1 cellular context compared by ENCODE assay signal in genomic region chr2:224944707-224945106, GRCh38.
TF ChIP-seq lines count a peak whose summit lies in the region.

No MANE protein-coding gene starts in this region.

TF ChIP-seq in GM23338, 12 proteins besides CTCF, POLR2A, EP300 and RAD21 (continued from another document):
- TF ChIP-seq, protein P1, sequence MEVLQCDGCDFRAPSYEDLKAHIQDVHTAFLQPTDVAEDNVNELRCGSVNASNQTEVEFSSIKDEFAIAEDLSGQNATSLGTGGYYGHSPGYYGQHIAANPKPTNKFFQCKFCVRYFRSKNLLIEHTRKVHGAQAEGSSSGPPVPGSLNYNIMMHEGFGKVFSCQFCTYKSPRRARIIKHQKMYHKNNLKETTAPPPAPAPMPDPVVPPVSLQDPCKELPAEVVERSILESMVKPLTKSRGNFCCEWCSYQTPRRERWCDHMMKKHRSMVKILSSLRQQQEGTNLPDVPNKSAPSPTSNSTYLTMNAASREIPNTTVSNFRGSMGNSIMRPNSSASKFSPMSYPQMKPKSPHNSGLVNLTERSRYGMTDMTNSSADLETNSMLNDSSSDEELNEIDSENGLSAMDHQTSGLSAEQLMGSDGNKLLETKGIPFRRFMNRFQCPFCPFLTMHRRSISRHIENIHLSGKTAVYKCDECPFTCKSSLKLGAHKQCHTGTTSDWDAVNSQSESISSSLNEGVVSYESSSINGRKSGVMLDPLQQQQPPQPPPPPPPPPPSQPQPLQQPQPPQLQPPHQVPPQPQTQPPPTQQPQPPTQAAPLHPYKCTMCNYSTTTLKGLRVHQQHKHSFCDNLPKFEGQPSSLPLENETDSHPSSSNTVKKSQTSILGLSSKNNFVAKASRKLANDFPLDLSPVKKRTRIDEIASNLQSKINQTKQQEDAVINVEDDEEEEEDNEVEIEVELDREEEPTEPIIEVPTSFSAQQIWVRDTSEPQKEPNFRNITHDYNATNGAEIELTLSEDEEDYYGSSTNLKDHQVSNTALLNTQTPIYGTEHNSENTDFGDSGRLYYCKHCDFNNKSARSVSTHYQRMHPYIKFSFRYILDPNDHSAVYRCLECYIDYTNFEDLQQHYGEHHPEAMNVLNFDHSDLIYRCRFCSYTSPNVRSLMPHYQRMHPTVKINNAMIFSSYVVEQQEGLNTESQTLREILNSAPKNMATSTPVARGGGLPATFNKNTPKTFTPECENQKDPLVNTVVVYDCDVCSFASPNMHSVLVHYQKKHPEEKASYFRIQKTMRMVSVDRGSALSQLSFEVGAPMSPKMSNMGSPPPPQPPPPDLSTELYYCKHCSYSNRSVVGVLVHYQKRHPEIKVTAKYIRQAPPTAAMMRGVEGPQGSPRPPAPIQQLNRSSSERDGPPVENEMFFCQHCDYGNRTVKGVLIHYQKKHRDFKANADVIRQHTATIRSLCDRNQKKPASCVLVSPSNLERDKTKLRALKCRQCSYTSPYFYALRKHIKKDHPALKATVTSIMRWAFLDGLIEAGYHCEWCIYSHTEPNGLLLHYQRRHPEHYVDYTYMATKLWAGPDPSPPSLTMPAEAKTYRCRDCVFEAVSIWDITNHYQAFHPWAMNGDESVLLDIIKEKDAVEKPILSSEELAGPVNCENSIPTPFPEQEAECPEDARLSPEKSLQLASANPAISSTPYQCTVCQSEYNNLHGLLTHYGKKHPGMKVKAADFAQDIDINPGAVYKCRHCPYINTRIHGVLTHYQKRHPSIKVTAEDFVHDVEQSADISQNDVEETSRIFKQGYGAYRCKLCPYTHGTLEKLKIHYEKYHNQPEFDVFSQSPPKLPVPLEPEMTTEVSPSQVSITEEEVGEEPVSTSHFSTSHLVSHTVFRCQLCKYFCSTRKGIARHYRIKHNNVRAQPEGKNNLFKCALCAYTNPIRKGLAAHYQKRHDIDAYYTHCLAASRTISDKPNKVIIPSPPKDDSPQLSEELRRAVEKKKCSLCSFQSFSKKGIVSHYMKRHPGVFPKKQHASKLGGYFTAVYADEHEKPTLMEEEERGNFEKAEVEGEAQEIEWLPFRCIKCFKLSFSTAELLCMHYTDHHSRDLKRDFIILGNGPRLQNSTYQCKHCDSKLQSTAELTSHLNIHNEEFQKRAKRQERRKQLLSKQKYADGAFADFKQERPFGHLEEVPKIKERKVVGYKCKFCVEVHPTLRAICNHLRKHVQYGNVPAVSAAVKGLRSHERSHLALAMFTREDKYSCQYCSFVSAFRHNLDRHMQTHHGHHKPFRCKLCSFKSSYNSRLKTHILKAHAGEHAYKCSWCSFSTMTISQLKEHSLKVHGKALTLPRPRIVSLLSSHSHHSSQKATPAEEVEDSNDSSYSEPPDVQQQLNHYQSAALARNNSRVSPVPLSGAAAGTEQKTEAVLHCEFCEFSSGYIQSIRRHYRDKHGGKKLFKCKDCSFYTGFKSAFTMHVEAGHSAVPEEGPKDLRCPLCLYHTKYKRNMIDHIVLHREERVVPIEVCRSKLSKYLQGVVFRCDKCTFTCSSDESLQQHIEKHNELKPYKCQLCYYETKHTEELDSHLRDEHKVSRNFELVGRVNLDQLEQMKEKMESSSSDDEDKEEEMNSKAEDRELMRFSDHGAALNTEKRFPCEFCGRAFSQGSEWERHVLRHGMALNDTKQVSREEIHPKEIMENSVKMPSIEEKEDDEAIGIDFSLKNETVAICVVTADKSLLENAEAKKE (CRISPR knock-in tag; IDR thresholded peaks at IDR 0.05), result no peak
- no peak for TF ChIP-seq ZNF331 (CRISPR knock-in tag; IDR thresholded peaks at IDR 0.05; ENCODE audit: low read depth)
- TF ChIP-seq, protein P2, sequence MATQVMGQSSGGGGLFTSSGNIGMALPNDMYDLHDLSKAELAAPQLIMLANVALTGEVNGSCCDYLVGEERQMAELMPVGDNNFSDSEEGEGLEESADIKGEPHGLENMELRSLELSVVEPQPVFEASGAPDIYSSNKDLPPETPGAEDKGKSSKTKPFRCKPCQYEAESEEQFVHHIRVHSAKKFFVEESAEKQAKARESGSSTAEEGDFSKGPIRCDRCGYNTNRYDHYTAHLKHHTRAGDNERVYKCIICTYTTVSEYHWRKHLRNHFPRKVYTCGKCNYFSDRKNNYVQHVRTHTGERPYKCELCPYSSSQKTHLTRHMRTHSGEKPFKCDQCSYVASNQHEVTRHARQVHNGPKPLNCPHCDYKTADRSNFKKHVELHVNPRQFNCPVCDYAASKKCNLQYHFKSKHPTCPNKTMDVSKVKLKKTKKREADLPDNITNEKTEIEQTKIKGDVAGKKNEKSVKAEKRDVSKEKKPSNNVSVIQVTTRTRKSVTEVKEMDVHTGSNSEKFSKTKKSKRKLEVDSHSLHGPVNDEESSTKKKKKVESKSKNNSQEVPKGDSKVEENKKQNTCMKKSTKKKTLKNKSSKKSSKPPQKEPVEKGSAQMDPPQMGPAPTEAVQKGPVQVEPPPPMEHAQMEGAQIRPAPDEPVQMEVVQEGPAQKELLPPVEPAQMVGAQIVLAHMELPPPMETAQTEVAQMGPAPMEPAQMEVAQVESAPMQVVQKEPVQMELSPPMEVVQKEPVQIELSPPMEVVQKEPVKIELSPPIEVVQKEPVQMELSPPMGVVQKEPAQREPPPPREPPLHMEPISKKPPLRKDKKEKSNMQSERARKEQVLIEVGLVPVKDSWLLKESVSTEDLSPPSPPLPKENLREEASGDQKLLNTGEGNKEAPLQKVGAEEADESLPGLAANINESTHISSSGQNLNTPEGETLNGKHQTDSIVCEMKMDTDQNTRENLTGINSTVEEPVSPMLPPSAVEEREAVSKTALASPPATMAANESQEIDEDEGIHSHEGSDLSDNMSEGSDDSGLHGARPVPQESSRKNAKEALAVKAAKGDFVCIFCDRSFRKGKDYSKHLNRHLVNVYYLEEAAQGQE (IDR thresholded peaks at IDR 0.05; ENCODE audit: unreplicated experiment), result no peak
- no peak for TF ChIP-seq JUNB (IDR thresholded peaks at IDR 0.05; ENCODE audit: unreplicated experiment)
- TF ChIP-seq CREB1 (CRISPR knock-in tag; IDR thresholded peaks at IDR 0.05; ENCODE audit: low read depth), result no peak
- TF ChIP-seq, protein P3, sequence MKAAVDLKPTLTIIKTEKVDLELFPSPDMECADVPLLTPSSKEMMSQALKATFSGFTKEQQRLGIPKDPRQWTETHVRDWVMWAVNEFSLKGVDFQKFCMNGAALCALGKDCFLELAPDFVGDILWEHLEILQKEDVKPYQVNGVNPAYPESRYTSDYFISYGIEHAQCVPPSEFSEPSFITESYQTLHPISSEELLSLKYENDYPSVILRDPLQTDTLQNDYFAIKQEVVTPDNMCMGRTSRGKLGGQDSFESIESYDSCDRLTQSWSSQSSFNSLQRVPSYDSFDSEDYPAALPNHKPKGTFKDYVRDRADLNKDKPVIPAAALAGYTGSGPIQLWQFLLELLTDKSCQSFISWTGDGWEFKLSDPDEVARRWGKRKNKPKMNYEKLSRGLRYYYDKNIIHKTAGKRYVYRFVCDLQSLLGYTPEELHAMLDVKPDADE (IDR thresholded peaks at IDR 0.05), result no peak
- no peak for TF ChIP-seq NANOG (IDR thresholded peaks at IDR 0.05; ENCODE audit: borderline replicate concordance)
TF ChIP-seq in GM23338: peak in this region for 0.
